ENCODE assay signal across 1 cellular context in the genomic region with DNA sequence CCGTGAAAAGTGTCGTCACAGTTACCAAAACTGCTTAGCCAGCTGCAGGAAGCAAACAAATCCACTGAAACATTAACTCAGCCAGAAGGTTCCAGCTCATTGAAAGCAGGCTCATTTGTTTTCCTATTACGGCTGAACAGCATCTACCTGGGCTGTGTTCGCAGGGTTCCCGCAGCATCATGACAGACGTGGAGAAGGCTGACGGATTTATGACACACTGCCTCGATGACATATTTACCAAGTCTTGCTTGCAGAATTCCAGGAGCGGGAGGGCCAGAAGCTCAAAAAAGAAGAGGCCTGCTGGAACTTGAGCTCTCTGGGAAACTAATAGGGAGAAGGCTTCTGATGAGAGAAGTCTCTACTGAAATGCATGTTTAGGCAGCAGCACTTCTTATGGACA.
TF ChIP-seq lines count a peak whose summit lies in the region.

No MANE protein-coding gene starts in this region.

TF ChIP-seq in GM23338, 12 proteins besides CTCF, POLR2A, EP300 and RAD21 (continued from another document):
- TF ChIP-seq, protein P1, sequence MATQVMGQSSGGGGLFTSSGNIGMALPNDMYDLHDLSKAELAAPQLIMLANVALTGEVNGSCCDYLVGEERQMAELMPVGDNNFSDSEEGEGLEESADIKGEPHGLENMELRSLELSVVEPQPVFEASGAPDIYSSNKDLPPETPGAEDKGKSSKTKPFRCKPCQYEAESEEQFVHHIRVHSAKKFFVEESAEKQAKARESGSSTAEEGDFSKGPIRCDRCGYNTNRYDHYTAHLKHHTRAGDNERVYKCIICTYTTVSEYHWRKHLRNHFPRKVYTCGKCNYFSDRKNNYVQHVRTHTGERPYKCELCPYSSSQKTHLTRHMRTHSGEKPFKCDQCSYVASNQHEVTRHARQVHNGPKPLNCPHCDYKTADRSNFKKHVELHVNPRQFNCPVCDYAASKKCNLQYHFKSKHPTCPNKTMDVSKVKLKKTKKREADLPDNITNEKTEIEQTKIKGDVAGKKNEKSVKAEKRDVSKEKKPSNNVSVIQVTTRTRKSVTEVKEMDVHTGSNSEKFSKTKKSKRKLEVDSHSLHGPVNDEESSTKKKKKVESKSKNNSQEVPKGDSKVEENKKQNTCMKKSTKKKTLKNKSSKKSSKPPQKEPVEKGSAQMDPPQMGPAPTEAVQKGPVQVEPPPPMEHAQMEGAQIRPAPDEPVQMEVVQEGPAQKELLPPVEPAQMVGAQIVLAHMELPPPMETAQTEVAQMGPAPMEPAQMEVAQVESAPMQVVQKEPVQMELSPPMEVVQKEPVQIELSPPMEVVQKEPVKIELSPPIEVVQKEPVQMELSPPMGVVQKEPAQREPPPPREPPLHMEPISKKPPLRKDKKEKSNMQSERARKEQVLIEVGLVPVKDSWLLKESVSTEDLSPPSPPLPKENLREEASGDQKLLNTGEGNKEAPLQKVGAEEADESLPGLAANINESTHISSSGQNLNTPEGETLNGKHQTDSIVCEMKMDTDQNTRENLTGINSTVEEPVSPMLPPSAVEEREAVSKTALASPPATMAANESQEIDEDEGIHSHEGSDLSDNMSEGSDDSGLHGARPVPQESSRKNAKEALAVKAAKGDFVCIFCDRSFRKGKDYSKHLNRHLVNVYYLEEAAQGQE (IDR thresholded peaks at IDR 0.05; ENCODE audit: unreplicated experiment), result no peak
- TF ChIP-seq ZNF331 (CRISPR knock-in tag; IDR thresholded peaks at IDR 0.05; ENCODE audit: low read depth) (no peak), ZNF114 (CRISPR knock-in tag; IDR thresholded peaks at IDR 0.05) (no peak)
- TF ChIP-seq, protein P2, sequence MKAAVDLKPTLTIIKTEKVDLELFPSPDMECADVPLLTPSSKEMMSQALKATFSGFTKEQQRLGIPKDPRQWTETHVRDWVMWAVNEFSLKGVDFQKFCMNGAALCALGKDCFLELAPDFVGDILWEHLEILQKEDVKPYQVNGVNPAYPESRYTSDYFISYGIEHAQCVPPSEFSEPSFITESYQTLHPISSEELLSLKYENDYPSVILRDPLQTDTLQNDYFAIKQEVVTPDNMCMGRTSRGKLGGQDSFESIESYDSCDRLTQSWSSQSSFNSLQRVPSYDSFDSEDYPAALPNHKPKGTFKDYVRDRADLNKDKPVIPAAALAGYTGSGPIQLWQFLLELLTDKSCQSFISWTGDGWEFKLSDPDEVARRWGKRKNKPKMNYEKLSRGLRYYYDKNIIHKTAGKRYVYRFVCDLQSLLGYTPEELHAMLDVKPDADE (IDR thresholded peaks at IDR 0.05), result no peak
